Comparison of ENCODE assay signal across 12 cellular contexts in genomic region chr20:32189123-32189410, GRCh38. TPM values are rescaled to one million over a fixed set of nuclear protein-coding genes. Genes with fewer than 3 reads are reported as not detected.
A peak's percentile ranks its signal among the peaks of the same experiment; 100 is the strongest.
DNase-seq lines count a peak whose midpoint lies in the region; ATAC-seq and TF ChIP-seq lines count a peak whose summit lies in the region.
"Had no signal": no experiment of that assay in that cellular context is flagged by ENCODE, and none has a peak within 500 bp of the region (broad histone marks: within the 10 kb centered on the region; RNA-seq: fewer than 3 reads in every experiment).

No MANE protein-coding gene starts in this region.

- H3K23ac ChIP-seq in mesendoderm (ENCODE audit: low read length): no peak overlapping the region

- peaks cover 8% of the 10 kb centered on the region for H3K79me1 ChIP-seq in mesendoderm (ENCODE audit: low read length)

- no peak overlapping the region for H2BK15ac ChIP-seq in mesendoderm (replicated peaks; ENCODE audit: low read depth)

- H2AK5ac ChIP-seq in mesendoderm (ENCODE audit: low read length): no peak overlapping the region

- H3K27ac Mint-ChIP-seq in activated T-cell treated with anti-CD3 and anti-CD28 coated beads, Interleukin-2, amount 50 U/mL, for 72 hours: no peak overlapping the region

- H3K9me3 ChIP-seq in adipocyte (ENCODE audit: control insufficient read depth, low read length): no peaks in the 10 kb centered on the region
- no peaks in the 10 kb centered on the region for H3K9me3 ChIP-seq in suprapubic skin
- H3K9me3 ChIP-seq: SJCRH30 had no signal

- H3K27me3 Mint-ChIP-seq in activated T-cell treated with anti-CD3 and anti-CD28 coated beads, Interleukin-2, amount 50 U/mL, for 72 hours (ENCODE audit: low read depth): no peaks in the 10 kb centered on the region

- no peaks in the 10 kb centered on the region for H3K36me3 ChIP-seq in adipocyte (ENCODE audit: control insufficient read depth, insufficient read depth, low read length, severe bottlenecking)
- H3K36me3 ChIP-seq in mesendoderm (ENCODE audit: control insufficient read depth, insufficient read depth, low read length): no peaks in the 10 kb centered on the region
- H3K36me3 ChIP-seq in suprapubic skin: no peaks in the 10 kb centered on the region

- peaks cover 4 to 5% of the 10 kb centered on the region in 2 donors for H3K36me3 Mint-ChIP-seq in activated T-cell treated with anti-CD3 and anti-CD28 coated beads, Interleukin-2, amount 50 U/mL, for 72 hours (ENCODE audit: insufficient read depth in 2 of 2)

- H2BK5ac ChIP-seq in mesendoderm (ENCODE audit: low read length): no peak overlapping the region

- no peak overlapping the region for H4K5ac ChIP-seq in mesendoderm (ENCODE audit: low read length)

- no peak overlapping the region for H3K27ac ChIP-seq in mesendoderm (ENCODE audit: low read depth, low read length)
- H3K27ac ChIP-seq in suprapubic skin: no peak overlapping the region

- peak overlapping the region; percentile 91 for H3K56ac ChIP-seq in mesendoderm (ENCODE audit: low read length)

- H3K79me2 ChIP-seq in mesendoderm (ENCODE audit: control insufficient read depth, insufficient read depth, low read length): peaks cover 3% of the 10 kb centered on the region

- no peak overlapping the region for H2BK120ac ChIP-seq in mesendoderm (ENCODE audit: low read depth, low read length)

- no peak overlapping the region for H4K8ac ChIP-seq in mesendoderm (ENCODE audit: low read depth, low read length)

- no peak overlapping the region for H3K4ac ChIP-seq in mesendoderm (ENCODE audit: low read depth, low read length)

- no peak for TF ChIP-seq CTCF in suprapubic skin (IDR thresholded peaks at IDR 0.05)

- no peak overlapping the region for H3K18ac ChIP-seq in mesendoderm (ENCODE audit: low read length)

- no peak for TF ChIP-seq POLR2A in suprapubic skin (IDR thresholded peaks at IDR 0.05)

- DNase-seq in activated T-cell treated with anti-CD3 and anti-CD28 coated beads, Interleukin-2, amount 50 U/mL, for 72 hours: no peak
- DNase-seq in activated T-cell treated with anti-CD3 and anti-CD28 coated beads for 4 hours (no peak), adipocyte (ENCODE audit: low read depth) (no peak), mesendoderm (no peak), suprapubic skin (ENCODE audit: low spot score in 2 of 2) (no peak), NCI-H446 treated with DMSO at 0.1 percent for 48 hours (lab: John Stamatoyannopoulos, UW) (no peak)
- DNase-seq: AML-193, kidney glomerular epithelial cell, NCI-H187 treated with DMSO at 0.1 percent for 48 hours had no signal

- H3K4me1 ChIP-seq in adipocyte (ENCODE audit: control insufficient read depth, insufficient read depth, low read length) (peaks cover 6% of the 10 kb centered on the region), mesendoderm (ENCODE audit: control insufficient read depth, low read depth, low read length) (peaks cover 3% of the 10 kb centered on the region), suprapubic skin (peaks cover 24% of the 10 kb centered on the region)
- H3K4me1 ChIP-seq: SJCRH30 had no signal

- H3K4me1 Mint-ChIP-seq in activated T-cell treated with anti-CD3 and anti-CD28 coated beads, Interleukin-2, amount 50 U/mL, for 72 hours (ENCODE audit: low read depth): peaks cover 42% of the 10 kb centered on the region

- H3K27me3 ChIP-seq in adipocyte (replicated peaks; ENCODE audit: control insufficient read depth, insufficient read depth, low read length) (no peaks in the 10 kb centered on the region), mesendoderm (ENCODE audit: insufficient read depth, low read length, poor library complexity) (no peaks in the 10 kb centered on the region), suprapubic skin (no peaks in the 10 kb centered on the region)
- H3K27me3 ChIP-seq: SJCRH30 had no signal

- H3K4me3 Mint-ChIP-seq in activated T-cell treated with anti-CD3 and anti-CD28 coated beads, Interleukin-2, amount 50 U/mL, for 72 hours: peak overlapping the region; percentile 76 to 79

- ATAC-seq in activated T-cell treated with anti-CD3 and anti-CD28 coated beads, Interleukin-2, amount 50 U/mL, for 72 hours (replicated peaks in 1 of 2): no peak
- ATAC-seq in HG03469 (IDR thresholded peaks at IDR 0.05; ENCODE audit: unreplicated experiment) (no peak), GM19397 (IDR thresholded peaks at IDR 0.05; ENCODE audit: unreplicated experiment) (no peak)

- H3K9ac ChIP-seq in adipocyte (ENCODE audit: low read length): peak overlapping the region; percentile 87
- peak overlapping the region; percentile 94 for H3K9ac ChIP-seq in mesendoderm (ENCODE audit: low read length)

- H3K4me2 ChIP-seq in mesendoderm (ENCODE audit: low read length): peak overlapping the region; percentile 42

- H3K4me3 ChIP-seq in adipocyte (ENCODE audit: low read length) (peak overlapping the region; percentile 78), mesendoderm (ENCODE audit: low read length) (no peak overlapping the region), suprapubic skin (peak overlapping the region; percentile 82)

- H3K9me3 Mint-ChIP-seq in activated T-cell treated with anti-CD3 and anti-CD28 coated beads, Interleukin-2, amount 50 U/mL, for 72 hours: no peaks in the 10 kb centered on the region

- TF ChIP-seq EP300 in suprapubic skin (IDR thresholded peaks at IDR 0.05): no peak

- whole genome bisulfite sequencing in mesendoderm (ENCODE audit: extremely low coverage, insufficient coverage, low lambda C conversion rate): no CpG with 5 or more reads among the region's 9 CpGs
- WGBS in suprapubic skin: 100% methylated on average over 2 of the region's 9 CpGs

RNA-seq across cellular contexts. Expression of gene PLAGL2, which starts 18.5 kb away (rescaled TPM):
- total RNA-seq in activated T-cell treated with anti-CD3 and anti-CD28 coated beads, Interleukin-2, amount 50 U/mL, for 72 hours: 100 to 1,000 TPM in 1 of 2 donors, 10 to 100 TPM in 1; 98.8 to 107 TPM
- 29.7 TPM for polyA plus RNA-seq in mesendoderm (2013, experiment 1 of 2)
- 28.8 TPM for polyA plus RNA-seq in mesendoderm (2013, experiment 2 of 2)
- total RNA-seq in suprapubic skin: 10 to 100 TPM; 13.0 to 28.8 (median 20.4) TPM

RNA-seq across cellular contexts. Expression of gene POFUT1, which starts 18.6 kb away (rescaled TPM):
- 10 to 100 TPM; 59.7 to 63.2 TPM for total RNA-seq in activated T-cell treated with anti-CD3 and anti-CD28 coated beads, Interleukin-2, amount 50 U/mL, for 72 hours
- 20.6 TPM for polyA plus RNA-seq in mesendoderm (2013, experiment 1 of 2)
- polyA plus RNA-seq in mesendoderm (2013, experiment 2 of 2): 20.1 TPM
- 10 to 100 TPM; 19.0 to 36.4 (median 24.1) TPM for total RNA-seq in suprapubic skin
